ENCODE assay signal across 1 cellular context in genomic region chr9:135081731-135082130, GRCh38.
TF ChIP-seq lines count a peak whose summit lies in the region.

No MANE protein-coding gene starts in this region.

TF ChIP-seq in HepG2, 621 proteins besides CTCF, POLR2A, EP300 and RAD21:
- TF ChIP-seq AHDC1 (CRISPR knock-in tag; IDR thresholded peaks at IDR 0.05; ENCODE audit: borderline replicate concordance), result no peak
- TF ChIP-seq RERE (CRISPR knock-in tag; IDR thresholded peaks at IDR 0.05; ENCODE audit: low read depth), result no peak
- TF ChIP-seq TCF7 (IDR thresholded peaks at IDR 0.05; ENCODE audit: low read depth), result no peak
- TF ChIP-seq MEIS1 (CRISPR knock-in tag; IDR thresholded peaks at IDR 0.05; ENCODE audit: borderline replicate concordance), result no peak
- no peak for TF ChIP-seq ZFX (CRISPR knock-in tag; IDR thresholded peaks at IDR 0.05; ENCODE audit: low read depth)
- no peak for TF ChIP-seq SP5 (CRISPR knock-in tag; IDR thresholded peaks at IDR 0.05; ENCODE audit: borderline replicate concordance, low read depth)
- no peak for TF ChIP-seq SRY (CRISPR knock-in tag; IDR thresholded peaks at IDR 0.05)
- no peak for TF ChIP-seq ZNF720 (CRISPR knock-in tag; IDR thresholded peaks at IDR 0.05)
- TF ChIP-seq BATF2 (CRISPR knock-in tag; IDR thresholded peaks at IDR 0.05), result no peak
- no peak for TF ChIP-seq KLF13 (CRISPR knock-in tag; IDR thresholded peaks at IDR 0.05)
- no peak for TF ChIP-seq ARID5B (CRISPR knock-in tag; IDR thresholded peaks at IDR 0.05)
- TF ChIP-seq KDM5A (IDR thresholded peaks at IDR 0.05; ENCODE audit: borderline replicate concordance, low read length), result no peak
- TF ChIP-seq MAZ (IDR thresholded peaks at IDR 0.05; ENCODE audit: borderline replicate concordance, low read depth, low read length), result no peak
- no peak for TF ChIP-seq MAZ (CRISPR knock-in tag; IDR thresholded peaks at IDR 0.05; ENCODE audit: low read depth)
- TF ChIP-seq FOXO4 (CRISPR knock-in tag; conservative IDR thresholded peaks at IDR 0.05), result no peak
- no peak for TF ChIP-seq RELA (CRISPR knock-in tag; IDR thresholded peaks at IDR 0.05)
- TF ChIP-seq ZBTB40 (IDR thresholded peaks at IDR 0.05), result no peak
- TF ChIP-seq ZBTB40 (CRISPR knock-in tag; IDR thresholded peaks at IDR 0.05), result no peak
TF ChIP-seq in HepG2: peak in this region for 0.
